Comparison of ENCODE assay signal across 1 cellular context in genomic region chr20:53939554-53940355, GRCh38.
A peak's percentile ranks its signal among the peaks of the same experiment; 100 is the strongest.
TF ChIP-seq lines count a peak whose summit lies in the region.

No MANE protein-coding gene starts in this region.

TF ChIP-seq in HepG2, 621 proteins besides CTCF, POLR2A, EP300 and RAD21 (continued from another document and continues in another):
- TF ChIP-seq, protein P1, sequence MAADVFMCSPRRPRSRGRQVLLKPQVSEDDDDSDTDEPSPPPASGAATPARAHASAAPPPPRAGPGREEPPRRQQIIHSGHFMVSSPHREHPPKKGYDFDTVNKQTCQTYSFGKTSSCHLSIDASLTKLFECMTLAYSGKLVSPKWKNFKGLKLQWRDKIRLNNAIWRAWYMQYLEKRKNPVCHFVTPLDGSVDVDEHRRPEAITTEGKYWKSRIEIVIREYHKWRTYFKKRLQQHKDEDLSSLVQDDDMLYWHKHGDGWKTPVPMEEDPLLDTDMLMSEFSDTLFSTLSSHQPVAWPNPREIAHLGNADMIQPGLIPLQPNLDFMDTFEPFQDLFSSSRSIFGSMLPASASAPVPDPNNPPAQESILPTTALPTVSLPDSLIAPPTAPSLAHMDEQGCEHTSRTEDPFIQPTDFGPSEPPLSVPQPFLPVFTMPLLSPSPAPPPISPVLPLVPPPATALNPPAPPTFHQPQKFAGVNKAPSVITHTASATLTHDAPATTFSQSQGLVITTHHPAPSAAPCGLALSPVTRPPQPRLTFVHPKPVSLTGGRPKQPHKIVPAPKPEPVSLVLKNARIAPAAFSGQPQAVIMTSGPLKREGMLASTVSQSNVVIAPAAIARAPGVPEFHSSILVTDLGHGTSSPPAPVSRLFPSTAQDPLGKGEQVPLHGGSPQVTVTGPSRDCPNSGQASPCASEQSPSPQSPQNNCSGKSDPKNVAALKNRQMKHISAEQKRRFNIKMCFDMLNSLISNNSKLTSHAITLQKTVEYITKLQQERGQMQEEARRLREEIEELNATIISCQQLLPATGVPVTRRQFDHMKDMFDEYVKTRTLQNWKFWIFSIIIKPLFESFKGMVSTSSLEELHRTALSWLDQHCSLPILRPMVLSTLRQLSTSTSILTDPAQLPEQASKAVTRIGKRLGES (CRISPR knock-in tag; IDR thresholded peaks at IDR 0.05; ENCODE audit: borderline replicate concordance) = no peak
- TF ChIP-seq U2AF2 (IDR thresholded peaks at IDR 0.05; ENCODE audit: low read depth, low read length) (no peak), RNF2 (conservative IDR thresholded peaks at IDR 0.05; ENCODE audit: low read depth) (no peak), KLF11 (CRISPR knock-in tag; IDR thresholded peaks at IDR 0.05) (no peak), ZNF30 (CRISPR knock-in tag; IDR thresholded peaks at IDR 0.05) (no peak), HBP1 (CRISPR knock-in tag; IDR thresholded peaks at IDR 0.05; ENCODE audit: low read depth) (no peak), MXD1 (CRISPR knock-in tag; IDR thresholded peaks at IDR 0.05) (no peak), ZNF780A (CRISPR knock-in tag; IDR thresholded peaks at IDR 0.05) (no peak), MTERF4 (CRISPR knock-in tag; IDR thresholded peaks at IDR 0.05) (no peak), RCOR2 (CRISPR knock-in tag; IDR thresholded peaks at IDR 0.05) (peak; percentile 71; the same call in 1 of the 2 replicates), XRCC5 (optimal IDR thresholded peaks at IDR 0.05; ENCODE audit: low read length) (peak; percentile 95), ELF1 (CRISPR knock-in tag; IDR thresholded peaks at IDR 0.05) (no peak; the same call in 1 of the 2 replicates), ATM (IDR thresholded peaks at IDR 0.05; ENCODE audit: borderline replicate concordance) (no peak), TCF7L2 (IDR thresholded peaks at IDR 0.05; ENCODE audit: low read depth, low read length) (no peak), ATAD3A (CRISPR knock-in tag; IDR thresholded peaks at IDR 0.05) (no peak), ISX (CRISPR knock-in tag; conservative IDR thresholded peaks at IDR 0.05) (no peak), KDM1A (CRISPR knock-in tag; IDR thresholded peaks at IDR 0.05) (no peak), ZNF615 (CRISPR knock-in tag; IDR thresholded peaks at IDR 0.05; ENCODE audit: borderline replicate concordance) (0 out of 2 replicates have a peak, but pooled peaks have one; percentile 43), RARG (CRISPR knock-in tag; IDR thresholded peaks at IDR 0.05; ENCODE audit: low read depth) (no peak), TCF12 (IDR thresholded peaks at IDR 0.05) (no peak), TCF12 (CRISPR knock-in tag; IDR thresholded peaks at IDR 0.05) (no peak), THAP7 (CRISPR knock-in tag; IDR thresholded peaks at IDR 0.05) (no peak), ZSCAN12 (CRISPR knock-in tag; IDR thresholded peaks at IDR 0.05) (no peak; the same call in 1 of the 2 replicates), PHF21A (CRISPR knock-in tag; IDR thresholded peaks at IDR 0.05) (peak; percentile 50; the same call in 1 of the 2 replicates), HMGXB4 (CRISPR knock-in tag; IDR thresholded peaks at IDR 0.05; ENCODE audit: borderline replicate concordance in 1 of 2, low read depth in 1 of 2) (peak; percentile 87 to 91), ARHGAP35 (CRISPR knock-in tag; IDR thresholded peaks at IDR 0.05; ENCODE audit: borderline replicate concordance) (no peak), SOX5 (CRISPR knock-in tag; IDR thresholded peaks at IDR 0.05; ENCODE audit: borderline replicate concordance) (peak; percentile 60), GZF1 (CRISPR knock-in tag; IDR thresholded peaks at IDR 0.05) (no peak), SNAPC5 (CRISPR knock-in tag; IDR thresholded peaks at IDR 0.05; ENCODE audit: borderline replicate concordance) (peak; percentile 84; the same call in 1 of the 2 replicates)
- TF ChIP-seq, protein P2, sequence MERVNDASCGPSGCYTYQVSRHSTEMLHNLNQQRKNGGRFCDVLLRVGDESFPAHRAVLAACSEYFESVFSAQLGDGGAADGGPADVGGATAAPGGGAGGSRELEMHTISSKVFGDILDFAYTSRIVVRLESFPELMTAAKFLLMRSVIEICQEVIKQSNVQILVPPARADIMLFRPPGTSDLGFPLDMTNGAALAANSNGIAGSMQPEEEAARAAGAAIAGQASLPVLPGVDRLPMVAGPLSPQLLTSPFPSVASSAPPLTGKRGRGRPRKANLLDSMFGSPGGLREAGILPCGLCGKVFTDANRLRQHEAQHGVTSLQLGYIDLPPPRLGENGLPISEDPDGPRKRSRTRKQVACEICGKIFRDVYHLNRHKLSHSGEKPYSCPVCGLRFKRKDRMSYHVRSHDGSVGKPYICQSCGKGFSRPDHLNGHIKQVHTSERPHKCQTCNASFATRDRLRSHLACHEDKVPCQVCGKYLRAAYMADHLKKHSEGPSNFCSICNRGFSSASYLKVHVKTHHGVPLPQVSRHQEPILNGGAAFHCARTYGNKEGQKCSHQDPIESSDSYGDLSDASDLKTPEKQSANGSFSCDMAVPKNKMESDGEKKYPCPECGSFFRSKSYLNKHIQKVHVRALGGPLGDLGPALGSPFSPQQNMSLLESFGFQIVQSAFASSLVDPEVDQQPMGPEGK (CRISPR knock-in tag; IDR thresholded peaks at IDR 0.05) = peak; percentile 39; the same call in 1 of the 2 replicates
- TF ChIP-seq, protein P3, sequence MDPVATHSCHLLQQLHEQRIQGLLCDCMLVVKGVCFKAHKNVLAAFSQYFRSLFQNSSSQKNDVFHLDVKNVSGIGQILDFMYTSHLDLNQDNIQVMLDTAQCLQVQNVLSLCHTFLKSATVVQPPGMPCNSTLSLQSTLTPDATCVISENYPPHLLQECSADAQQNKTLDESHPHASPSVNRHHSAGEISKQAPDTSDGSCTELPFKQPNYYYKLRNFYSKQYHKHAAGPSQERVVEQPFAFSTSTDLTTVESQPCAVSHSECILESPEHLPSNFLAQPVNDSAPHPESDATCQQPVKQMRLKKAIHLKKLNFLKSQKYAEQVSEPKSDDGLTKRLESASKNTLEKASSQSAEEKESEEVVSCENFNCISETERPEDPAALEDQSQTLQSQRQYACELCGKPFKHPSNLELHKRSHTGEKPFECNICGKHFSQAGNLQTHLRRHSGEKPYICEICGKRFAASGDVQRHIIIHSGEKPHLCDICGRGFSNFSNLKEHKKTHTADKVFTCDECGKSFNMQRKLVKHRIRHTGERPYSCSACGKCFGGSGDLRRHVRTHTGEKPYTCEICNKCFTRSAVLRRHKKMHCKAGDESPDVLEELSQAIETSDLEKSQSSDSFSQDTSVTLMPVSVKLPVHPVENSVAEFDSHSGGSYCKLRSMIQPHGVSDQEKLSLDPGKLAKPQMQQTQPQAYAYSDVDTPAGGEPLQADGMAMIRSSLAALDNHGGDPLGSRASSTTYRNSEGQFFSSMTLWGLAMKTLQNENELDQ (CRISPR knock-in tag; IDR thresholded peaks at IDR 0.05; ENCODE audit: borderline replicate concordance) = no peak
- TF ChIP-seq, protein P4, sequence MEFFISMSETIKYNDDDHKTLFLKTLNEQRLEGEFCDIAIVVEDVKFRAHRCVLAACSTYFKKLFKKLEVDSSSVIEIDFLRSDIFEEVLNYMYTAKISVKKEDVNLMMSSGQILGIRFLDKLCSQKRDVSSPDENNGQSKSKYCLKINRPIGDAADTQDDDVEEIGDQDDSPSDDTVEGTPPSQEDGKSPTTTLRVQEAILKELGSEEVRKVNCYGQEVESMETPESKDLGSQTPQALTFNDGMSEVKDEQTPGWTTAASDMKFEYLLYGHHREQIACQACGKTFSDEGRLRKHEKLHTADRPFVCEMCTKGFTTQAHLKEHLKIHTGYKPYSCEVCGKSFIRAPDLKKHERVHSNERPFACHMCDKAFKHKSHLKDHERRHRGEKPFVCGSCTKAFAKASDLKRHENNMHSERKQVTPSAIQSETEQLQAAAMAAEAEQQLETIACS (CRISPR knock-in tag; IDR thresholded peaks at IDR 0.05) = no peak
- TF ChIP-seq, protein P5, sequence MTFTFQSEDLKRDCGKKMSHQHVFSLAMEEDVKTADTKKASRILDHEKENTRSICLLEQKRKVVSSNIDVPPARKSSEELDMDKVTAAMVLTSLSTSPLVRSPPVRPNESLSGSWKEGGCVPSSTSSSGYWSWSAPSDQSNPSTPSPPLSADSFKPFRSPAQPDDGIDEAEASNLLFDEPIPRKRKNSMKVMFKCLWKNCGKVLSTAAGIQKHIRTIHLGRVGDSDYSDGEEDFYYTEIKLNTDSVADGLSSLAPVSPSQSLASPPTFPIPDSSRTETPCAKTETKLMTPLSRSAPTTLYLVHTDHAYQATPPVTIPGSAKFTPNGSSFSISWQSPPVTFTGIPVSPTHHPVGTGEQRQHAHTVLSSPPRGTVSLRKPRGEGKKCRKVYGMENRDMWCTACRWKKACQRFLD (CRISPR knock-in tag; IDR thresholded peaks at IDR 0.05; ENCODE audit: borderline replicate concordance) = no peak
- TF ChIP-seq, protein P6, sequence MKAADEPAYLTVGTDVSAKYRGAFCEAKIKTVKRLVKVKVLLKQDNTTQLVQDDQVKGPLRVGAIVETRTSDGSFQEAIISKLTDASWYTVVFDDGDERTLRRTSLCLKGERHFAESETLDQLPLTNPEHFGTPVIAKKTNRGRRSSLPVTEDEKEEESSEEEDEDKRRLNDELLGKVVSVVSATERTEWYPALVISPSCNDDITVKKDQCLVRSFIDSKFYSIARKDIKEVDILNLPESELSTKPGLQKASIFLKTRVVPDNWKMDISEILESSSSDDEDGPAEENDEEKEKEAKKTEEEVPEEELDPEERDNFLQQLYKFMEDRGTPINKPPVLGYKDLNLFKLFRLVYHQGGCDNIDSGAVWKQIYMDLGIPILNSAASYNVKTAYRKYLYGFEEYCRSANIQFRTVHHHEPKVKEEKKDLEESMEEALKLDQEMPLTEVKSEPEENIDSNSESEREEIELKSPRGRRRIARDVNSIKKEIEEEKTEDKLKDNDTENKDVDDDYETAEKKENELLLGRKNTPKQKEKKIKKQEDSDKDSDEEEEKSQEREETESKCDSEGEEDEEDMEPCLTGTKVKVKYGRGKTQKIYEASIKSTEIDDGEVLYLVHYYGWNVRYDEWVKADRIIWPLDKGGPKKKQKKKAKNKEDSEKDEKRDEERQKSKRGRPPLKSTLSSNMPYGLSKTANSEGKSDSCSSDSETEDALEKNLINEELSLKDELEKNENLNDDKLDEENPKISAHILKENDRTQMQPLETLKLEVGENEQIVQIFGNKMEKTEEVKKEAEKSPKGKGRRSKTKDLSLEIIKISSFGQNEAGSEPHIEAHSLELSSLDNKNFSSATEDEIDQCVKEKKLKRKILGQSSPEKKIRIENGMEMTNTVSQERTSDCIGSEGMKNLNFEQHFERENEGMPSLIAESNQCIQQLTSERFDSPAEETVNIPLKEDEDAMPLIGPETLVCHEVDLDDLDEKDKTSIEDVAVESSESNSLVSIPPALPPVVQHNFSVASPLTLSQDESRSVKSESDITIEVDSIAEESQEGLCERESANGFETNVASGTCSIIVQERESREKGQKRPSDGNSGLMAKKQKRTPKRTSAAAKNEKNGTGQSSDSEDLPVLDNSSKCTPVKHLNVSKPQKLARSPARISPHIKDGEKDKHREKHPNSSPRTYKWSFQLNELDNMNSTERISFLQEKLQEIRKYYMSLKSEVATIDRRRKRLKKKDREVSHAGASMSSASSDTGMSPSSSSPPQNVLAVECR (CRISPR knock-in tag; IDR thresholded peaks at IDR 0.05; ENCODE audit: borderline replicate concordance) = peak; percentile 69; the same call in 1 of the 2 replicates
- TF ChIP-seq, protein P7, sequence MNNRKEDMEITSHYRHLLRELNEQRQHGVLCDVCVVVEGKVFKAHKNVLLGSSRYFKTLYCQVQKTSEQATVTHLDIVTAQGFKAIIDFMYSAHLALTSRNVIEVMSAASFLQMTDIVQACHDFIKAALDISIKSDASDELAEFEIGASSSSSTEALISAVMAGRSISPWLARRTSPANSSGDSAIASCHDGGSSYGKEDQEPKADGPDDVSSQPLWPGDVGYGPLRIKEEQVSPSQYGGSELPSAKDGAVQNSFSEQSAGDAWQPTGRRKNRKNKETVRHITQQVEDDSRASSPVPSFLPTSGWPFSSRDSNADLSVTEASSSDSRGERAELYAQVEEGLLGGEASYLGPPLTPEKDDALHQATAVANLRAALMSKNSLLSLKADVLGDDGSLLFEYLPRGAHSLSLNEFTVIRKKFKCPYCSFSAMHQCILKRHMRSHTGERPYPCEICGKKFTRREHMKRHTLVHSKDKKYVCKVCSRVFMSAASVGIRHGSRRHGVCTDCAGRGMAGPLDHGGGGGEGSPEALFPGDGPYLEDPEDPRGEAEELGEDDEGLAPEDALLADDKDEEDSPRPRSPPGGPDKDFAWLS (CRISPR knock-in tag; IDR thresholded peaks at IDR 0.05; ENCODE audit: borderline replicate concordance) = 0 out of 2 replicates have a peak, but pooled peaks have one; percentile 38
